ENCODE assay signal across 9 cellular contexts in genomic region chr3:67357610-67358458, GRCh38.
DNase-seq lines count a peak whose midpoint lies in the region; ATAC-seq, FAIRE-seq and TF ChIP-seq lines count a peak whose summit lies in the region.
"Had no signal": no experiment of that assay in that cellular context is flagged by ENCODE, and none has a peak within 500 bp of the region (broad histone marks: within the 10 kb centered on the region; RNA-seq: fewer than 3 reads in every experiment).

No MANE protein-coding gene starts in this region.

- no peak overlapping the region for H3K4me3 Mint-ChIP-seq in activated naive CD4-positive, alpha-beta T cell treated with anti-CD3 and anti-CD28 coated beads for 36 hours

- H3K4me1 Mint-ChIP-seq in activated naive CD4-positive, alpha-beta T cell treated with anti-CD3 and anti-CD28 coated beads for 36 hours (ENCODE audit: low read depth) = peaks cover 24% of the 10 kb centered on the region

- CTCF ChIA-PET in HEK293T (lab: Yijun Ruan, JAX) = interaction anchor here (0.6 to 1.0 kb wide), 4 partner anchors 44 to 248 kb away, joined by 3 to 4 read pairs (median 3); no protein-coding TSS in a partner anchor
- CTCF ChIA-PET in endothelial cell of umbilical vein (lab: Charles Lee) = interaction anchor here (0.6 to 2.5 kb wide), 7 partner anchors 9 to 386 kb away, joined by 3 to 19 read pairs (median 4); no protein-coding TSS in a partner anchor
- CTCF ChIA-PET in activated naive CD4-positive, alpha-beta T cell treated with anti-CD3 and anti-CD28 coated beads for 36 hours (lab: Charles Lee) = interaction anchor here (0.7 to 3.3 kb wide), 10 partner anchors 15 to 386 kb away, joined by 3 to 20 read pairs (median 3); no protein-coding TSS in a partner anchor

- DNase-seq in NCI-H1417 (lab: John Stamatoyannopoulos, UW) = peak; percentile 8 to 63 (median 24)
- no peak for DNase-seq in NCI-H1417 treated with DMSO at 0.1 percent for 48 hours (lab: John Stamatoyannopoulos, UW)
- DNase-seq in HEK293T (ENCODE audit: extremely low spot score) = peak; percentile 58
- peak; percentile 5 for DNase-seq in NCI-H226
- DNase-seq in endothelial cell of umbilical vein (ENCODE audit: low read depth, low spot score) = peak; percentile 26
- no peak for DNase-seq in smooth muscle cell (lab: John Stamatoyannopoulos, UW; ENCODE audit: unreplicated experiment)
- no peak for DNase-seq in activated naive CD4-positive, alpha-beta T cell treated with anti-CD3 and anti-CD28 coated beads for 36 hours

- BruUV-seq in endothelial cell of umbilical vein (replicated peaks; lab: Mats Ljungman, UMichigan) = no TSS peak

- H3K4me2 ChIP-seq in endothelial cell of umbilical vein (ENCODE audit: insufficient read depth, low read length) (no peak overlapping the region), smooth muscle cell (no peak overlapping the region)
- H3K4me2 ChIP-seq: BLaER1 had no signal

- peak overlapping the region; percentile 38 for H2AFZ ChIP-seq in endothelial cell of umbilical vein (ENCODE audit: low read depth, low read length)
- H2AFZ ChIP-seq in smooth muscle cell (ENCODE audit: low read depth) = no peak overlapping the region

- H4K20me1 ChIP-seq in endothelial cell of umbilical vein (replicated peaks; ENCODE audit: control insufficient read depth, extremely low read depth, insufficient read depth, low read length) (no peaks in the 10 kb centered on the region), smooth muscle cell (ENCODE audit: low read depth) (no peaks in the 10 kb centered on the region)
- H4K20me1 ChIP-seq: BLaER1 had no signal

- H3K9me1 ChIP-seq in endothelial cell of umbilical vein (replicated peaks; ENCODE audit: control insufficient read depth, extremely low read depth, insufficient read depth, low read length) = no peaks in the 10 kb centered on the region

- TF ChIP-seq POLR2A in endothelial cell of umbilical vein (IDR thresholded peaks at IDR 0.05; ENCODE audit: low read depth, low read length) (no peak), gastroesophageal sphincter (IDR thresholded peaks at IDR 0.05) (no peak)

- no peaks in the 10 kb centered on the region for H3K36me3 ChIP-seq in endothelial cell of umbilical vein (ENCODE audit: control insufficient read depth in 2 of 2, extremely low read depth in 1 of 2, insufficient read depth in 2 of 2, low read length in 2 of 2)
- H3K36me3 ChIP-seq in smooth muscle cell (ENCODE audit: low read depth) = no peaks in the 10 kb centered on the region
- H3K36me3 ChIP-seq in gastroesophageal sphincter = no peaks in the 10 kb centered on the region
- H3K36me3 ChIP-seq: BLaER1 had no signal

- TF ChIP-seq EP300 in gastroesophageal sphincter (IDR thresholded peaks at IDR 0.05) = no peak

- H3K79me2 ChIP-seq in endothelial cell of umbilical vein (ENCODE audit: control insufficient read depth, insufficient read depth, low read length) = no peaks in the 10 kb centered on the region
- no peaks in the 10 kb centered on the region for H3K79me2 ChIP-seq in smooth muscle cell (ENCODE audit: low read depth)

- FAIRE-seq in endothelial cell of umbilical vein (lab: Jason Lieb, UNC) = no peak

- dilution Hi-C loops in endothelial cell of umbilical vein (cut with MboI; ENCODE audit: extremely low pct_ligation_motif_present, low sequenced_read_pairs) = no loop called here

- intact Hi-C loops in endothelial cell of umbilical vein (cut with micrococcal nuclease) = loop anchor here (5.0 kb wide), 2 partner anchors 246 to 386 kb away; no protein-coding TSS in a partner anchor
- intact Hi-C loops in activated naive CD4-positive, alpha-beta T cell treated with anti-CD3 and anti-CD28 coated beads for 36 hours (cut with micrococcal nuclease) = loop anchor here (1.0 to 10.0 kb wide), 3 partner anchors 245 to 1517 kb away; no protein-coding TSS in a partner anchor

- H3K27ac ChIP-seq in endothelial cell of umbilical vein (ENCODE audit: insufficient read depth, low read depth, low read length) = no peak overlapping the region
- no peak overlapping the region for H3K27ac ChIP-seq in smooth muscle cell (ENCODE audit: low read depth)
- no peak overlapping the region for H3K27ac ChIP-seq in gastroesophageal sphincter
- H3K27ac ChIP-seq: BLaER1 had no signal

- H3K4me3 ChIP-seq in endothelial cell of umbilical vein (replicated peaks in 1 of 3; ENCODE audit: insufficient read depth in 1 of 3, low read depth in 1 of 3, low read length in 3 of 3) (no peak overlapping the region), smooth muscle cell (no peak overlapping the region), gastroesophageal sphincter (no peak overlapping the region)
- H3K4me3 ChIP-seq: BLaER1 had no signal

- ATAC-seq in gastroesophageal sphincter = no peak

- WGBS in smooth muscle cell (ENCODE audit: low lambda C conversion rate) = 19% methylated on average over 5 of the region's 5 CpGs
- 18 to 21% methylated on average over 3 to 5 of the region's 5 CpGs for WGBS in gastroesophageal sphincter (ENCODE audit: low coverage in 1 of 2), 2 donors

- no peaks in the 10 kb centered on the region for H3K27me3 Mint-ChIP-seq in activated naive CD4-positive, alpha-beta T cell treated with anti-CD3 and anti-CD28 coated beads for 36 hours (ENCODE audit: low read depth)

- H3K9ac ChIP-seq in endothelial cell of umbilical vein (replicated peaks; ENCODE audit: extremely low read depth, insufficient read depth, low read length) (no peak overlapping the region), smooth muscle cell (ENCODE audit: low read depth) (no peak overlapping the region)
- H3K9ac ChIP-seq: BLaER1 had no signal

- H3K36me3 Mint-ChIP-seq in activated naive CD4-positive, alpha-beta T cell treated with anti-CD3 and anti-CD28 coated beads for 36 hours (ENCODE audit: low read depth) = no peaks in the 10 kb centered on the region

- POLR2A ChIA-PET in HEK293T (lab: Yijun Ruan, JAX) (no interaction called here), endothelial cell of umbilical vein (lab: Charles Lee) (no interaction called here)

- H3K9me3 Mint-ChIP-seq in activated naive CD4-positive, alpha-beta T cell treated with anti-CD3 and anti-CD28 coated beads for 36 hours = no peaks in the 10 kb centered on the region

- H3K27ac Mint-ChIP-seq in activated naive CD4-positive, alpha-beta T cell treated with anti-CD3 and anti-CD28 coated beads for 36 hours = no peak overlapping the region

- H3K27me3 ChIP-seq in endothelial cell of umbilical vein (ENCODE audit: control insufficient read depth in 2 of 2, insufficient read depth in 2 of 2, low read length in 2 of 2) (no peaks in the 10 kb centered on the region), smooth muscle cell (ENCODE audit: low read depth) (no peaks in the 10 kb centered on the region), gastroesophageal sphincter (no peaks in the 10 kb centered on the region)
- H3K27me3 ChIP-seq: BLaER1 had no signal

- TF ChIP-seq CTCF in endothelial cell of umbilical vein (IDR thresholded peaks at IDR 0.05; ENCODE audit: extremely low read depth in 1 of 2, insufficient read depth in 1 of 2, low read depth in 1 of 2, low read length in 2 of 2) (peak; percentile 15 to 36), smooth muscle cell (IDR thresholded peaks at IDR 0.05; ENCODE audit: borderline replicate concordance, insufficient read depth, poor library complexity, severe bottlenecking) (peak; percentile 41), gastroesophageal sphincter (IDR thresholded peaks at IDR 0.05) (peak in 1 of 4 experiments; percentile 16)

- H3K4me1 ChIP-seq in endothelial cell of umbilical vein (ENCODE audit: control insufficient read depth, extremely low read depth, insufficient read depth, low read length) = no peaks in the 10 kb centered on the region
- H3K4me1 ChIP-seq in smooth muscle cell (ENCODE audit: low read depth) = no peaks in the 10 kb centered on the region
- no peaks in the 10 kb centered on the region for H3K4me1 ChIP-seq in gastroesophageal sphincter
- H3K4me1 ChIP-seq: BLaER1 had no signal

- H3K9me3 ChIP-seq in endothelial cell of umbilical vein (replicated peaks; ENCODE audit: control insufficient read depth, insufficient read depth, low read length) = no peaks in the 10 kb centered on the region
- H3K9me3 ChIP-seq in smooth muscle cell (replicated peaks; ENCODE audit: low read depth) = no peaks in the 10 kb centered on the region
- no peaks in the 10 kb centered on the region for H3K9me3 ChIP-seq in gastroesophageal sphincter
- H3K9me3 ChIP-seq: BLaER1 had no signal

- H3F3A ChIP-seq in smooth muscle cell (ENCODE audit: low read depth) = peaks cover 4% of the 10 kb centered on the region

TF ChIP-seq in HEK293T, 16 proteins besides CTCF, POLR2A, EP300 and RAD21 (continues in another document):
- TF ChIP-seq ELF4 (IDR thresholded peaks at IDR 0.05) (no peak), ARNT (IDR thresholded peaks at IDR 0.05) (no peak), L3MBTL2 (conservative IDR thresholded peaks at IDR 0.05) (no peak), CTBP1 (IDR thresholded peaks at IDR 0.05; ENCODE audit: borderline replicate concordance) (no peak), PKNOX1 (IDR thresholded peaks at IDR 0.05) (no peak), BHLHE40 (IDR thresholded peaks at IDR 0.05; ENCODE audit: borderline replicate concordance) (no peak)

TF ChIP-seq in endothelial cell of umbilical vein, 7 proteins besides CTCF, POLR2A, EP300 and RAD21:
- TF ChIP-seq MYC (IDR thresholded peaks at IDR 0.05; ENCODE audit: low read depth, low read length) (no peak), POLR2AphosphoS5 (IDR thresholded peaks at IDR 0.05; ENCODE audit: insufficient read depth, low read depth, low read length) (no peak), FOS (IDR thresholded peaks at IDR 0.05; ENCODE audit: borderline replicate concordance, insufficient read depth, low read length) (no peak), GATA2 (IDR thresholded peaks at IDR 0.05; ENCODE audit: insufficient read depth, insufficient read length, low read depth, low read length) (no peak), EZH2 (IDR thresholded peaks at IDR 0.05; ENCODE audit: borderline replicate concordance, low read depth, low read length, severe bottlenecking) (no peak)

Comparison
In these comparisons a context has a peak if more than half of its experiments do, and no peak if none do; other contexts are left out.
1. DNase-seq: peak in NCI-H1417 (3 of 3), HEK293T (single experiment), NCI-H226 (single experiment) and endothelial cell of umbilical vein (single experiment); none in NCI-H1417 treated with DMSO at 0.1 percent for 48 hours (single experiment), smooth muscle cell (single experiment) and activated naive CD4-positive, alpha-beta T cell treated with anti-CD3 and anti-CD28 coated beads for 36 hours (single experiment).